In genomic region chr22:12601870-12602779, GRCh38 we compare ENCODE assay signal across 1 cellular context.
TF ChIP-seq lines count a peak whose summit lies in the region.

No MANE protein-coding gene starts in this region.

TF ChIP-seq in K562, 482 proteins besides CTCF, POLR2A, EP300 and RAD21 (continued from another document and continues in another):
- TF ChIP-seq HINFP (tag; conservative IDR thresholded peaks at IDR 0.05; ENCODE audit: low read depth) = no peak
- TF ChIP-seq TCFL5 (CRISPR knock-in tag; conservative IDR thresholded peaks at IDR 0.05) = no peak
- TF ChIP-seq GABPB2 (CRISPR knock-in tag; conservative IDR thresholded peaks at IDR 0.05) = no peak
- no peak for TF ChIP-seq TAF15 (IDR thresholded peaks at IDR 0.05; ENCODE audit: low read depth, low read length)
- TF ChIP-seq TEAD1 (CRISPR knock-in tag; IDR thresholded peaks at IDR 0.05) = 0 out of 4 replicates have a peak, but pooled peaks of 1 of the 2 experiments have one; percentile 6
- 0 out of 2 replicates have a peak, but pooled peaks have one; percentile 19 for TF ChIP-seq RB1 (IDR thresholded peaks at IDR 0.05; ENCODE audit: low read depth)
- TF ChIP-seq ZNF639 (CRISPR knock-in tag; conservative IDR thresholded peaks at IDR 0.05 in 1 of 2, IDR thresholded peaks at IDR 0.05 in 1 of 2) = peak in 1 of 2 experiments; percentile 76; a peak in 2 of 4 replicates
- peak; percentile 35 to 69 for TF ChIP-seq E2F6 (IDR thresholded peaks at IDR 0.05; ENCODE audit: borderline replicate concordance in 1 of 2, extremely low read depth in 1 of 2, insufficient read depth in 1 of 2, insufficient read length in 1 of 2, low read depth in 1 of 2, low read length in 1 of 2, poor library complexity in 1 of 2, severe bottlenecking in 1 of 2)
- peak in 1 of 3 experiments; percentile 17 for TF ChIP-seq YY1 (IDR thresholded peaks at IDR 0.05; ENCODE audit: borderline replicate concordance in 1 of 3, control insufficient read depth in 1 of 3, extremely low read depth in 1 of 3, insufficient read depth in 3 of 3, insufficient read length in 1 of 3, insufficient replicate concordance in 2 of 3, low read depth in 1 of 3, low read length in 2 of 3)
- peak; percentile 84 for TF ChIP-seq XRCC5 (IDR thresholded peaks at IDR 0.05; ENCODE audit: low read depth, low read length)
- TF ChIP-seq ATF7 (IDR thresholded peaks at IDR 0.05) = peak; percentile 73
- TF ChIP-seq SMAD4 (CRISPR knock-in tag; conservative IDR thresholded peaks at IDR 0.05) = peak; percentile 70
- TF ChIP-seq HIVEP1 (CRISPR knock-in tag; IDR thresholded peaks at IDR 0.05) = peak; percentile 90
- TF ChIP-seq MGA (IDR thresholded peaks at IDR 0.05) = peak; percentile 89
- peak; percentile 75 for TF ChIP-seq NEUROD1 (IDR thresholded peaks at IDR 0.05; ENCODE audit: borderline replicate concordance, low read depth, low read length, partially characterized antibody)
- 0 out of 2 replicates have a peak, but pooled peaks have one; percentile 41 for TF ChIP-seq CREM (IDR thresholded peaks at IDR 0.05; ENCODE audit: low read depth)
- peak; percentile 90 for TF ChIP-seq VEZF1 (CRISPR knock-in tag; IDR thresholded peaks at IDR 0.05)
- TF ChIP-seq EGR1 (conservative IDR thresholded peaks at IDR 0.05) = peak; percentile 68
- no peak for TF ChIP-seq ZNF79 (CRISPR knock-in tag; IDR thresholded peaks at IDR 0.05; ENCODE audit: low read depth)
- peak; percentile 85 for TF ChIP-seq GABPA (tag; conservative IDR thresholded peaks at IDR 0.05; ENCODE audit: low read depth)
- TF ChIP-seq RBFOX2 (IDR thresholded peaks at IDR 0.05; ENCODE audit: low read depth, low read length) = peak; percentile 84
- no peak for TF ChIP-seq CLOCK (CRISPR knock-in tag; IDR thresholded peaks at IDR 0.05; ENCODE audit: borderline replicate concordance)
- peak; percentile 38; the same call in 1 of the 2 replicates for TF ChIP-seq MBD2 (IDR thresholded peaks at IDR 0.05; ENCODE audit: borderline replicate concordance, low read depth)
- peak; percentile 75 for TF ChIP-seq TAF1 (IDR thresholded peaks at IDR 0.05; ENCODE audit: control insufficient read depth, extremely low read depth, insufficient read depth, low read length, severe bottlenecking)
- TF ChIP-seq HDAC1 (IDR thresholded peaks at IDR 0.05) = 0 out of 4 replicates have a peak, but pooled peaks of 1 of the 2 experiments have one; percentile 43
- TF ChIP-seq CREB3L1 (IDR thresholded peaks at IDR 0.05; ENCODE audit: borderline replicate concordance, low read depth) = peak; percentile 45; the same call in 1 of the 2 replicates
- peak; percentile 69 for TF ChIP-seq PHF20 (IDR thresholded peaks at IDR 0.05; ENCODE audit: partially characterized antibody)
- TF ChIP-seq TRIM24 (IDR thresholded peaks at IDR 0.05) = no peak
- TF ChIP-seq ELF2 (CRISPR knock-in tag; IDR thresholded peaks at IDR 0.05) = peak; percentile 98
- TF ChIP-seq ELF1 (tag; IDR thresholded peaks at IDR 0.05) = peak; percentile 98
- no peak for TF ChIP-seq ZNF57 (CRISPR knock-in tag; IDR thresholded peaks at IDR 0.05)
- no peak for TF ChIP-seq SNRNP70 (optimal IDR thresholded peaks at IDR 0.05; ENCODE audit: low read depth, low read length)
- TF ChIP-seq TBP (optimal IDR thresholded peaks at IDR 0.05; ENCODE audit: low read depth, low read length) = peak; percentile 42
